ENCODE assay signal across 8 cellular contexts in the genomic region with DNA sequence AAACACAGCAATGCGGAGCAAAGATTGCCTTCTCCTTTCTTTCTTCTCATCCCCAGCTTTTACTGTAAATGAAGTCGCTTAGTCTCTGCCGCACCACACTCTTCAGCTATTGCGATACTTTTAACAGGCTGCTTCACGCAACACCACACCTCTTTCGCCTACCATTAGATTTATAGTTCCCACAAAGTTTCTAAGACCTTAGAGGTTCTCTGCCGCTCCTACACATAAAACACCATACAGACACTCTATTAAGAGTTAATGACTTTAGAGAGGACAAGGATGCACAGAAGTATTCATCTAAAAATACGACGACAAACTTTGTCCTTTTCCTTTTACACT. TPM values are rescaled to one million over a fixed set of nuclear protein-coding genes. Genes with fewer than 3 reads are reported as not detected.
DNase-seq lines count a peak whose midpoint lies in the region; ATAC-seq, FAIRE-seq and TF ChIP-seq lines count a peak whose summit lies in the region.

No MANE protein-coding gene starts in this region.

- ATAC-seq in GM21786 (IDR thresholded peaks at IDR 0.05; ENCODE audit: unreplicated experiment) = peak; percentile 35

- DNase-seq in GM13977 (ENCODE audit: low spot score) (peak; percentile 49), astrocyte (ENCODE audit: low read depth) (peak; percentile 9), islet precursor cell (peak; percentile 52), stromal cell of bone marrow (ENCODE audit: low read depth) (peak; percentile 3), NCI-H146 (lab: John Stamatoyannopoulos, UW) (no peak), SW 1271 (lab: John Stamatoyannopoulos, UW) (no peak)

- H3K4me1 Mint-ChIP-seq in astrocyte (ENCODE audit: low read depth, unreplicated experiment) = peaks cover 21% of the 10 kb centered on the region

- H3K4me2 ChIP-seq in KMS-11 = peak overlapping the region; percentile 65
- H3K4me2 ChIP-seq in astrocyte (ENCODE audit: low read length) = peak overlapping the region; percentile 95

- H3K79me2 ChIP-seq in KMS-11 (ENCODE audit: insufficient read depth, low read depth) = peaks cover 39% of the 10 kb centered on the region
- peaks cover 55% of the 10 kb centered on the region for H3K79me2 ChIP-seq in astrocyte (ENCODE audit: insufficient read depth, low read length)

- peak overlapping the region; percentile 90 for H3K4me3 Mint-ChIP-seq in astrocyte (ENCODE audit: unreplicated experiment)

- no peaks in the 10 kb centered on the region for H4K20me1 ChIP-seq in KMS-11 (ENCODE audit: insufficient read depth)
- peaks cover 33% of the 10 kb centered on the region for H4K20me1 ChIP-seq in astrocyte (ENCODE audit: insufficient read depth, low read length)

- H3K9me3 Mint-ChIP-seq in astrocyte (ENCODE audit: unreplicated experiment) = no peaks in the 10 kb centered on the region

- H3K27ac Mint-ChIP-seq in astrocyte (ENCODE audit: unreplicated experiment) = peak overlapping the region; percentile 92

- H3K27ac ChIP-seq in KMS-11 (peak overlapping the region; percentile 78), astrocyte (ENCODE audit: low read depth, low read length) (peak overlapping the region; percentile 85)

- peak overlapping the region; percentile 95 for H2AFZ ChIP-seq in KMS-11 (ENCODE audit: low read depth)
- H2AFZ ChIP-seq in astrocyte (ENCODE audit: low read depth, low read length) = peak overlapping the region; percentile 95

- no peaks in the 10 kb centered on the region for H3K27me3 Mint-ChIP-seq in astrocyte (ENCODE audit: low read depth, unreplicated experiment)

- H3K9ac ChIP-seq in KMS-11 (peak overlapping the region; percentile 95), astrocyte (ENCODE audit: low read length) (peak overlapping the region; percentile 90)

- H3K4me1 ChIP-seq in KMS-11 (ENCODE audit: low read depth, poor library complexity, severe bottlenecking) = peaks cover 10% of the 10 kb centered on the region
- peaks cover 17% of the 10 kb centered on the region for H3K4me1 ChIP-seq in astrocyte (ENCODE audit: insufficient read depth, low read length)

- H3K27me3 ChIP-seq in KMS-11 (ENCODE audit: insufficient read depth, low read depth) (no peaks in the 10 kb centered on the region), astrocyte (ENCODE audit: insufficient read depth, low read length) (no peaks in the 10 kb centered on the region)

- H3K4me3 ChIP-seq in KMS-11 (IDR thresholded peaks at IDR 0.05; ENCODE audit: insufficient read depth, low read depth, low read length) (no peak overlapping the region), astrocyte (ENCODE audit: insufficient read depth, low read depth, low read length) (peak overlapping the region; percentile 93)

- no peaks in the 10 kb centered on the region for H3K9me3 ChIP-seq in astrocyte (ENCODE audit: insufficient read depth, low read depth, low read length)

- no peaks in the 10 kb centered on the region for H3K36me3 ChIP-seq in KMS-11 (ENCODE audit: insufficient read depth)
- H3K36me3 ChIP-seq in astrocyte (ENCODE audit: insufficient read depth, low read length) = peaks cover 2% of the 10 kb centered on the region

- in situ Hi-C loops in GM13977 (cut with MboI; ENCODE audit: low pct_unique_long_range_greater_than_20kb, low sequenced_read_pairs, unreplicated experiment) = no loop called here

- H3K36me3 Mint-ChIP-seq in astrocyte (ENCODE audit: low read depth, unreplicated experiment) = no peaks in the 10 kb centered on the region

- FAIRE-seq in astrocyte (lab: Jason Lieb, UNC) = no peak

- TF ChIP-seq CTCF in GM13977 (IDR thresholded peaks at IDR 0.05; ENCODE audit: extremely low read depth, insufficient read depth, missing control alignments) (no peak), KMS-11 (conservative IDR thresholded peaks at IDR 0.05; ENCODE audit: low read depth, low read length) (no peak), astrocyte (IDR thresholded peaks at IDR 0.05; ENCODE audit: insufficient read depth, low read depth, low read length) (no peak)

RNA-seq across cellular contexts. Expression of gene PGGT1B, which starts 0.6 kb away (rescaled TPM):
- total RNA-seq in astrocyte = 41.5 and 45.4 TPM in 2 replicates

RNA-seq across cellular contexts. Expression of gene CCDC112, which starts 34.4 kb away (rescaled TPM):
- total RNA-seq in astrocyte = 10.5 and 13.0 TPM in 2 replicates

Comparison
In these comparisons a context has a peak if more than half of its experiments do, and no peak if none do; other contexts are left out.
1. DNase-seq: peak in GM13977 (single experiment), astrocyte (single experiment), islet precursor cell (single experiment) and stromal cell of bone marrow (single experiment); none in NCI-H146 (single experiment) and SW 1271 (0 of 2).